ENCODE assay signal across 1 cellular context in genomic region chr1:18681423-18681835, GRCh38.
TF ChIP-seq lines count a peak whose summit lies in the region.

No MANE protein-coding gene starts in this region.

TF ChIP-seq in HepG2, 621 proteins besides CTCF, POLR2A, EP300 and RAD21 (continued from another document):
- peak; percentile 88 for TF ChIP-seq ZNF574 (CRISPR knock-in tag; IDR thresholded peaks at IDR 0.05)
- TF ChIP-seq TRIM22 (IDR thresholded peaks at IDR 0.05), result no peak
- no peak for TF ChIP-seq FOXJ3 (CRISPR knock-in tag; IDR thresholded peaks at IDR 0.05; ENCODE audit: borderline replicate concordance)
- TF ChIP-seq CBX5 (CRISPR knock-in tag; IDR thresholded peaks at IDR 0.05; ENCODE audit: borderline replicate concordance), result no peak
- TF ChIP-seq E2F5 (CRISPR knock-in tag; conservative IDR thresholded peaks at IDR 0.05), result no peak
- no peak for TF ChIP-seq ZFP37 (CRISPR knock-in tag; IDR thresholded peaks at IDR 0.05; ENCODE audit: borderline replicate concordance)
- peak; percentile 54 for TF ChIP-seq ELF3 (CRISPR knock-in tag; IDR thresholded peaks at IDR 0.05)
- TF ChIP-seq SMC3 (IDR thresholded peaks at IDR 0.05; ENCODE audit: low read length), result peak; percentile 58; the same call in 1 of the 2 replicates
- peak; percentile 46; the same call in 1 of the 2 replicates for TF ChIP-seq ZMYM3 (CRISPR knock-in tag; IDR thresholded peaks at IDR 0.05)
- no peak for TF ChIP-seq FOXO4 (CRISPR knock-in tag; conservative IDR thresholded peaks at IDR 0.05)
TF ChIP-seq in HepG2: peak in this region for 10.
